8 cellular contexts compared by ENCODE assay signal in genomic region chr11:95924414-95924760, GRCh38.
DNase-seq lines count a peak whose midpoint lies in the region; ATAC-seq, FAIRE-seq and TF ChIP-seq lines count a peak whose summit lies in the region.

No MANE protein-coding gene starts in this region.

- DNase-seq in H54 (ENCODE audit: insufficient read length, low spot score) (no peak), RWPE1 (ENCODE audit: low spot score) (no peak), epithelial cell of prostate (ENCODE audit: low read depth, low spot score) (no peak), nephron progenitor cell (no peak), GM13976 (ENCODE audit: low spot score) (no peak), anterior cingulate cortex (lab: John Stamatoyannopoulos, UW) (no peak)

- peak overlapping the region; percentile 79 to 96 (median 87) for H3K4me2 ChIP-seq in BLaER1 treated with 17β-estradiol and CSF1 and Interleukin-3, amounts not matched to agents 10 nM and 100 nM

- no peaks in the 10 kb centered on the region for H3K36me3 ChIP-seq in BLaER1 treated with 17β-estradiol and CSF1 and Interleukin-3, amounts not matched to agents 10 nM and 100 nM

- POLR2A ChIA-PET in RWPE1 (lab: Yijun Ruan, JAX; ENCODE audit: low non-redundant PET): no interaction called here

- H3K27ac ChIP-seq in BLaER1 treated with 17β-estradiol and CSF1 and Interleukin-3, amounts not matched to agents 10 nM and 100 nM: peak overlapping the region; percentile 80 to 92 (median 86)
- peak overlapping the region; percentile 96 for H3K27ac ChIP-seq in RWPE1
- H3K27ac ChIP-seq in epithelial cell of prostate: peak overlapping the region; percentile 87

- peak overlapping the region; percentile 100 for H3K27ac Mint-ChIP-seq in nephron progenitor cell

- peak; percentile 43 for FAIRE-seq in H54 (lab: Jason Lieb, UNC)

- no peak for ATAC-seq in HG03025 (IDR thresholded peaks at IDR 0.05; ENCODE audit: low FRiP score, unreplicated experiment)

- peaks cover 35% of the 10 kb centered on the region for H3K4me1 Mint-ChIP-seq in nephron progenitor cell

- CTCF ChIA-PET in RWPE1 (lab: Yijun Ruan, JAX): interaction anchor here (0.8 kb wide), 1 partner anchor 249 kb away, joined by 5 read pairs; no protein-coding TSS in a partner anchor

- H3K4me1 ChIP-seq in BLaER1 treated with 17β-estradiol and CSF1 and Interleukin-3, amounts not matched to agents 10 nM and 100 nM: peaks cover 15 to 33% (median 26%) of the 10 kb centered on the region in 10 experiments

- in situ Hi-C loops in GM13976 (cut with MboI; ENCODE audit: low sequenced_read_pairs, unreplicated experiment): no loop called here

- no peaks in the 10 kb centered on the region for H4K20me1 ChIP-seq in BLaER1 treated with 17β-estradiol and CSF1 and Interleukin-3, amounts not matched to agents 10 nM and 100 nM

- no peak for TF ChIP-seq CTCF in RWPE1 (conservative IDR thresholded peaks at IDR 0.05; ENCODE audit: low read depth)
- no peak for TF ChIP-seq CTCF in nephron progenitor cell (IDR thresholded peaks at IDR 0.05)
- TF ChIP-seq CTCF in GM13976 (IDR thresholded peaks at IDR 0.05; ENCODE audit: borderline replicate concordance, control extremely low read depth, extremely low read depth, insufficient read depth, missing control alignments): no peak

- peak overlapping the region; percentile 99 for H3K4me3 Mint-ChIP-seq in nephron progenitor cell

- H3K9me3 ChIP-seq in BLaER1 treated with 17β-estradiol and CSF1 and Interleukin-3, amounts not matched to agents 10 nM and 100 nM (replicated peaks in 1 of 11): no peaks in the 10 kb centered on the region

- H3K27me3 ChIP-seq in BLaER1 treated with 17β-estradiol and CSF1 and Interleukin-3, amounts not matched to agents 10 nM and 100 nM: no peaks in the 10 kb centered on the region

- no peak for TF ChIP-seq POLR2A in H54 (IDR thresholded peaks at IDR 0.05; ENCODE audit: low read depth, low read length)

- H3K4me3 ChIP-seq in BLaER1 treated with 17β-estradiol and CSF1 and Interleukin-3, amounts not matched to agents 10 nM and 100 nM: peak overlapping the region; percentile 71 to 94 (median 83)

- H3K27me3 Mint-ChIP-seq in nephron progenitor cell (ENCODE audit: low read depth, poor library complexity): no peaks in the 10 kb centered on the region

- H3K36me3 Mint-ChIP-seq in nephron progenitor cell (ENCODE audit: low read depth): peaks cover 5% of the 10 kb centered on the region

- peaks cover 5% of the 10 kb centered on the region for H3K9me3 Mint-ChIP-seq in nephron progenitor cell

- peak overlapping the region; percentile 79 to 92 (median 90) for H3K9ac ChIP-seq in BLaER1 treated with 17β-estradiol and CSF1 and Interleukin-3, amounts not matched to agents 10 nM and 100 nM
